ENCODE assay signal across 20 cellular contexts in genomic region chr5:41797672-41798071, GRCh38.
A peak's percentile ranks its signal among the peaks of the same experiment; 100 is the strongest.
DNase-seq lines count a peak whose midpoint lies in the region; ATAC-seq, FAIRE-seq and TF ChIP-seq lines count a peak whose summit lies in the region.
"Had no signal": no experiment of that assay in that cellular context is flagged by ENCODE, and none has a peak within 500 bp of the region (broad histone marks: within the 10 kb centered on the region; RNA-seq: fewer than 3 reads in every experiment).

No MANE protein-coding gene starts in this region.

- H3F3A ChIP-seq in neural progenitor cell (ENCODE audit: low read depth): no peaks in the 10 kb centered on the region

- peaks cover 11% of the 10 kb centered on the region for H3K4me1 Mint-ChIP-seq in activated T-cell treated with anti-CD3 and anti-CD28 coated beads, Interleukin-2, amount 50 U/mL, for 72 hours (ENCODE audit: low read depth)
- peaks cover 4% of the 10 kb centered on the region for H3K4me1 Mint-ChIP-seq in T-helper 2 cell treated with Interferon-gamma antibody and Interleukin-4, amounts not matched to agents 5 μg/mL and 100 μg/mL, for 36 hours (ENCODE audit: low read depth)
- H3K4me1 Mint-ChIP-seq in astrocyte (ENCODE audit: low read depth, unreplicated experiment) (peaks cover 33% of the 10 kb centered on the region), neural progenitor cell (peaks cover 20% of the 10 kb centered on the region)

- peak overlapping the region in 1 of 2 donors; percentile 10 for H3K4me3 Mint-ChIP-seq in activated T-cell treated with anti-CD3 and anti-CD28 coated beads, Interleukin-2, amount 50 U/mL, for 72 hours
- H3K4me3 Mint-ChIP-seq in T-helper 2 cell treated with Interferon-gamma antibody and Interleukin-4, amounts not matched to agents 5 μg/mL and 100 μg/mL, for 36 hours: no peak overlapping the region
- H3K4me3 Mint-ChIP-seq in astrocyte (ENCODE audit: unreplicated experiment) (no peak overlapping the region), neural progenitor cell (no peak overlapping the region)

- H4K20me1 ChIP-seq in astrocyte (ENCODE audit: insufficient read depth, low read length) (no peaks in the 10 kb centered on the region), neural progenitor cell (ENCODE audit: low read depth) (no peaks in the 10 kb centered on the region)

- peak in 1 of 2 donors; percentile 4 for DNase-seq in activated T-cell treated with anti-CD3 and anti-CD28 coated beads, Interleukin-2, amount 50 U/mL, for 72 hours
- DNase-seq in activated T-cell treated with anti-CD3 and anti-CD28 coated beads, Interleukin-2, amount 50 U/mL, for 1 hour: no peak
- peak; percentile 15 for DNase-seq in T-helper 2 cell treated with Interferon-gamma antibody and Interleukin-4, amounts not matched to agents 5 μg/mL and 100 μg/mL, for 36 hours (ENCODE audit: low spot score)
- DNase-seq in astrocyte (ENCODE audit: low read depth): no peak
- DNase-seq in small intestine: no peak
- DNase-seq in neural progenitor cell (ENCODE audit: low spot score): no peak
- DNase-seq: ACHN; AML-193; DMS79; KG1; MV-4-11; NCI-H1694 treated with DMSO at 0.1 percent for 48 hours; NCI-H2107; NCI-H510A; NCI-H748 treated with DMSO at 0.1 percent for 48 hours; NK-92 treated with Interleukin-12 subunit alpha and Interleukin-12 subunit beta, amount 100 ng/mL, for 24 hours; Peyer's patch had no signal

- H3K36me3 Mint-ChIP-seq in activated T-cell treated with anti-CD3 and anti-CD28 coated beads, Interleukin-2, amount 50 U/mL, for 72 hours (ENCODE audit: insufficient read depth in 2 of 2): peaks cover 12 to 27% of the 10 kb centered on the region in 2 donors
- peaks cover 45% of the 10 kb centered on the region for H3K36me3 Mint-ChIP-seq in T-helper 2 cell treated with Interferon-gamma antibody and Interleukin-4, amounts not matched to agents 5 μg/mL and 100 μg/mL, for 36 hours (ENCODE audit: low read depth)
- no peaks in the 10 kb centered on the region for H3K36me3 Mint-ChIP-seq in astrocyte (ENCODE audit: low read depth, unreplicated experiment)
- H3K36me3 Mint-ChIP-seq in neural progenitor cell: peaks cover 17% of the 10 kb centered on the region

- peak overlapping the region; percentile 3 for H3K27ac Mint-ChIP-seq in activated T-cell treated with anti-CD3 and anti-CD28 coated beads, Interleukin-2, amount 50 U/mL, for 72 hours
- no peak overlapping the region for H3K27ac Mint-ChIP-seq in T-helper 2 cell treated with Interferon-gamma antibody and Interleukin-4, amounts not matched to agents 5 μg/mL and 100 μg/mL, for 36 hours
- no peak overlapping the region for H3K27ac Mint-ChIP-seq in astrocyte (ENCODE audit: unreplicated experiment)
- H3K27ac Mint-ChIP-seq in neural progenitor cell: no peak overlapping the region

- WGBS in small intestine, 3 donors: 86 to 93% (median 89%) methylated on average over 2 of the region's 2 CpGs

- H3K4me1 ChIP-seq in astrocyte (ENCODE audit: insufficient read depth, low read length): peaks cover 36% of the 10 kb centered on the region
- H3K4me1 ChIP-seq in small intestine (ENCODE audit: control insufficient read depth in 2 of 2, insufficient read depth in 1 of 2, low read depth in 1 of 2, low read length in 1 of 2): no peaks in the 10 kb centered on the region
- no peaks in the 10 kb centered on the region for H3K4me1 ChIP-seq in neural progenitor cell
- H3K4me1 ChIP-seq: Peyer's patch had no signal

- TF ChIP-seq CTCF in astrocyte (IDR thresholded peaks at IDR 0.05; ENCODE audit: insufficient read depth, low read depth, low read length) (no peak), neural progenitor cell (IDR thresholded peaks at IDR 0.05) (no peak)

- no peak overlapping the region for H2AFZ ChIP-seq in astrocyte (ENCODE audit: low read depth, low read length)
- no peak overlapping the region for H2AFZ ChIP-seq in neural progenitor cell (replicated peaks)

- ATAC-seq in activated T-cell treated with anti-CD3 and anti-CD28 coated beads, Interleukin-2, amount 50 U/mL, for 72 hours (replicated peaks in 1 of 2): peak; percentile 77 to 82
- no peak for ATAC-seq in HG03045 (IDR thresholded peaks at IDR 0.05; ENCODE audit: unreplicated experiment)

- FAIRE-seq in astrocyte (lab: Jason Lieb, UNC): peak; percentile 29
- no peak for FAIRE-seq in small intestine (lab: Jason Lieb, UNC)
- FAIRE-seq: H1 had no signal

- H3K36me3 ChIP-seq in astrocyte (ENCODE audit: insufficient read depth, low read length) (no peaks in the 10 kb centered on the region), small intestine (ENCODE audit: control insufficient read depth in 2 of 2, insufficient read depth in 2 of 2, low read length in 2 of 2) (peaks cover 2 to 3% of the 10 kb centered on the region in 2 donors), neural progenitor cell (no peaks in the 10 kb centered on the region)

- no peak overlapping the region for H3K4me3 ChIP-seq in astrocyte (ENCODE audit: insufficient read depth, low read depth, low read length)
- H3K4me3 ChIP-seq in small intestine (ENCODE audit: low read depth in 1 of 2, low read length in 2 of 2): no peak overlapping the region
- H3K4me3 ChIP-seq in neural progenitor cell: no peak overlapping the region
- H3K4me3 ChIP-seq: Peyer's patch had no signal

- H3K27me3 ChIP-seq in astrocyte (ENCODE audit: insufficient read depth, low read length) (no peaks in the 10 kb centered on the region), small intestine (ENCODE audit: control insufficient read depth in 2 of 2, insufficient read depth in 2 of 2, low read length in 2 of 2) (no peaks in the 10 kb centered on the region), neural progenitor cell (no peaks in the 10 kb centered on the region)
- H3K27me3 ChIP-seq: Peyer's patch had no signal

- H3K4me2 ChIP-seq in astrocyte (ENCODE audit: low read length): no peak overlapping the region
- H3K4me2 ChIP-seq in neural progenitor cell: no peak overlapping the region

- H3K9ac ChIP-seq in astrocyte (ENCODE audit: low read length): no peak overlapping the region
- no peak overlapping the region for H3K9ac ChIP-seq in neural progenitor cell

- H3K79me2 ChIP-seq in astrocyte (ENCODE audit: insufficient read depth, low read length) (no peaks in the 10 kb centered on the region), neural progenitor cell (ENCODE audit: low read depth) (no peaks in the 10 kb centered on the region)

- H3K27ac ChIP-seq in astrocyte (ENCODE audit: low read depth, low read length) (no peak overlapping the region), small intestine (ENCODE audit: low read depth in 1 of 2, low read length in 1 of 2) (no peak overlapping the region), neural progenitor cell (no peak overlapping the region)
- H3K27ac ChIP-seq: C4-2B, Peyer's patch had no signal

- H3K9me3 ChIP-seq in astrocyte (ENCODE audit: insufficient read depth, low read depth, low read length) (no peaks in the 10 kb centered on the region), small intestine (ENCODE audit: control insufficient read depth, low read depth) (no peaks in the 10 kb centered on the region), neural progenitor cell (ENCODE audit: low read depth) (no peaks in the 10 kb centered on the region)
- H3K9me3 ChIP-seq: Peyer's patch had no signal

- no peaks in the 10 kb centered on the region for H3K27me3 Mint-ChIP-seq in activated T-cell treated with anti-CD3 and anti-CD28 coated beads, Interleukin-2, amount 50 U/mL, for 72 hours (ENCODE audit: low read depth)
- H3K27me3 Mint-ChIP-seq in T-helper 2 cell treated with Interferon-gamma antibody and Interleukin-4, amounts not matched to agents 5 μg/mL and 100 μg/mL, for 36 hours (ENCODE audit: low read depth): no peaks in the 10 kb centered on the region
- no peaks in the 10 kb centered on the region for H3K27me3 Mint-ChIP-seq in astrocyte (ENCODE audit: low read depth, unreplicated experiment)
- no peaks in the 10 kb centered on the region for H3K27me3 Mint-ChIP-seq in neural progenitor cell (ENCODE audit: insufficient read depth, low read depth)

- no peaks in the 10 kb centered on the region for H3K9me3 Mint-ChIP-seq in activated T-cell treated with anti-CD3 and anti-CD28 coated beads, Interleukin-2, amount 50 U/mL, for 72 hours
- no peaks in the 10 kb centered on the region for H3K9me3 Mint-ChIP-seq in T-helper 2 cell treated with Interferon-gamma antibody and Interleukin-4, amounts not matched to agents 5 μg/mL and 100 μg/mL, for 36 hours
- H3K9me3 Mint-ChIP-seq in astrocyte (ENCODE audit: unreplicated experiment) (no peaks in the 10 kb centered on the region), neural progenitor cell (no peaks in the 10 kb centered on the region)
